ENCODE assay signal across 10 cellular contexts in genomic region chr16:19116711-19117449, GRCh38. TPM values are rescaled to one million over a fixed set of nuclear protein-coding genes. Genes with fewer than 3 reads are reported as not detected.
DNase-seq lines count a peak whose midpoint lies in the region; ATAC-seq, FAIRE-seq and TF ChIP-seq lines count a peak whose summit lies in the region.
"Had no signal": no experiment of that assay in that cellular context is flagged by ENCODE, and none has a peak within 500 bp of the region (broad histone marks: within the 10 kb centered on the region; RNA-seq: fewer than 3 reads in every experiment).

No MANE protein-coding gene starts in this region.

- CTCF ChIA-PET in A549 (lab: Yijun Ruan, JAX), result interaction anchor here (0.8 to 5.6 kb wide), 9 partner anchors 11 to 259 kb away, joined by 3 to 33 read pairs (median 3); no protein-coding TSS in a partner anchor
- CTCF ChIA-PET in GM12878 (lab: Yijun Ruan, JAX), result interaction anchor here (0.6 to 1.8 kb wide), 8 partner anchors 10 to 255 kb away, joined by 3 to 7 read pairs (median 4); no protein-coding TSS in a partner anchor

- H3K9me3 ChIP-seq in A549 (no peaks in the 10 kb centered on the region), GM12878 (replicated peaks; ENCODE audit: control insufficient read depth, insufficient read depth, low read length) (no peaks in the 10 kb centered on the region)

- H3K36me3 ChIP-seq in GM12878 (ENCODE audit: control insufficient read depth in 2 of 2, insufficient read depth in 2 of 2, low read length in 1 of 2), result no peaks in the 10 kb centered on the region; a peak in 1 of 4 replicates

- H3K4me2 ChIP-seq in A549 (peak overlapping the region; percentile 85), GM12878 (ENCODE audit: control insufficient read depth, insufficient read depth) (peak overlapping the region; percentile 6)
- H3K4me2 ChIP-seq: KMS-11 had no signal

- DNase-seq in A549 (ENCODE audit: low read depth in 1 of 2, low spot score in 1 of 2) (no peak), HFFc6 (peak; percentile 17), GM12878 (ENCODE audit: low read depth, low spot score) (no peak), medulla oblongata (ENCODE audit: extremely low spot score) (peak; percentile 22), progenitor cell of endocrine pancreas (ENCODE audit: low spot score, unreplicated experiment) (no peak)
- DNase-seq: DMS53 had no signal

- H2AFZ ChIP-seq in GM12878 (ENCODE audit: control insufficient read depth, low read depth, low read length), result no peak overlapping the region; the same call in 1 of the 2 replicates

- FAIRE-seq in A549 (lab: Jason Lieb, UNC) (no peak), GM12878 (lab: Jason Lieb, UNC) (no peak)

- in situ Hi-C loops in GM12878 (cut with MboI), result no loop called here

- RAD21 ChIA-PET in GM12878 (lab: Charles Lee; ENCODE audit: unreplicated experiment), result interaction anchor here (0.6 to 1.4 kb wide), 3 partner anchors 9 to 407 kb away, joined by 3 to 6 read pairs (median 3); partner anchors contain the start of gene CCP110

- no TSS peak for BruUV-seq in GM12878 (replicated peaks; lab: Mats Ljungman, UMichigan)

- ATAC-seq in A549, result no peak
- peak; percentile 29 for ATAC-seq in GM12878
- ATAC-seq in HG03108 (IDR thresholded peaks at IDR 0.05; ENCODE audit: unreplicated experiment), result no peak
- no peak for ATAC-seq in GM21515 (IDR thresholded peaks at IDR 0.05; ENCODE audit: unreplicated experiment)
- no peak for ATAC-seq in HG02610 (IDR thresholded peaks at IDR 0.05; ENCODE audit: unreplicated experiment)

- H3K79me2 ChIP-seq in GM12878 (ENCODE audit: control insufficient read depth, insufficient read depth, low read length), result peaks cover 3% of the 10 kb centered on the region; the same call in 1 of the 2 replicates

- H3K4me3 ChIP-seq in A549 (no peak overlapping the region; the same call in 2 of the 3 replicates), GM12878 (no peak overlapping the region; the same call in 1 of the 2 replicates)

- TF ChIP-seq POLR2A in A549 (IDR thresholded peaks at IDR 0.05; ENCODE audit: low read length) (no peak), GM12878 (IDR thresholded peaks at IDR 0.05; ENCODE audit: low read depth, low read length) (no peak)

- H3K36me3 Mint-ChIP-seq in HFFc6 (ENCODE audit: low read depth) (peaks cover 13% of the 10 kb centered on the region), progenitor cell of endocrine pancreas (ENCODE audit: insufficient read depth) (no peaks in the 10 kb centered on the region)

- no peaks in the 10 kb centered on the region for H4K20me1 ChIP-seq in GM12878 (ENCODE audit: control insufficient read depth, insufficient read depth)

- H3K4me3 Mint-ChIP-seq in HFFc6, result peak overlapping the region; percentile 73
- H3K4me3 Mint-ChIP-seq in progenitor cell of endocrine pancreas (ENCODE audit: low read depth), result no peak overlapping the region

- intact Hi-C loops in GM12878 (cut with micrococcal nuclease; ENCODE audit: unreplicated experiment), result no loop called here

- H3K4me1 Mint-ChIP-seq in HFFc6 (ENCODE audit: low read depth), result peaks cover 68% of the 10 kb centered on the region
- peaks cover 6% of the 10 kb centered on the region for H3K4me1 Mint-ChIP-seq in progenitor cell of endocrine pancreas (ENCODE audit: low read depth)

- H3K9me3 Mint-ChIP-seq in HFFc6 (no peaks in the 10 kb centered on the region), progenitor cell of endocrine pancreas (ENCODE audit: low read depth) (no peaks in the 10 kb centered on the region)

- no peak for TF ChIP-seq CTCF in A549 (IDR thresholded peaks at IDR 0.05)
- TF ChIP-seq CTCF in HFFc6 (IDR thresholded peaks at IDR 0.05), result no peak
- TF ChIP-seq CTCF in GM12878 (IDR thresholded peaks at IDR 0.05 in 2 of 3, conservative IDR thresholded peaks at IDR 0.05 in 1 of 3; ENCODE audit: control insufficient read depth in 2 of 3, extremely low read depth in 1 of 3, insufficient read depth in 1 of 3, low read depth in 3 of 3, low read length in 3 of 3), result no peak
- no peak for TF ChIP-seq CTCF in progenitor cell of endocrine pancreas (IDR thresholded peaks at IDR 0.05; ENCODE audit: unreplicated experiment)

- peak overlapping the region; percentile 73 for H3K27ac Mint-ChIP-seq in HFFc6
- no peak overlapping the region for H3K27ac Mint-ChIP-seq in progenitor cell of endocrine pancreas

- H3K27me3 ChIP-seq in GM12878 (replicated peaks in 1 of 2; ENCODE audit: control insufficient read depth in 2 of 2, insufficient read depth in 2 of 2, low read length in 1 of 2), result no peaks in the 10 kb centered on the region

- H3K27me3 Mint-ChIP-seq in HFFc6 (ENCODE audit: insufficient read depth), result no peaks in the 10 kb centered on the region; the same call in 1 of the 2 replicates
- H3K27me3 Mint-ChIP-seq in progenitor cell of endocrine pancreas, result peaks cover 30% of the 10 kb centered on the region

- no peak for TF ChIP-seq RAD21 in A549 (conservative IDR thresholded peaks at IDR 0.05 in 1 of 2, IDR thresholded peaks at IDR 0.05 in 1 of 2)
- TF ChIP-seq RAD21 in GM12878 (IDR thresholded peaks at IDR 0.05; ENCODE audit: insufficient read depth, low read depth, low read length), result no peak

- POLR2A ChIA-PET in A549 (lab: Yijun Ruan, JAX), result interaction anchor here (0.7 to 2.6 kb wide), 3 partner anchors 20 to 30 kb away, joined by 3 to 8 read pairs (median 6); no protein-coding TSS in a partner anchor
- POLR2A ChIA-PET in GM12878 (lab: Charles Lee), result interaction anchor here (0.6 to 4.2 kb wide), 4 partner anchors 9 to 23 kb away, joined by 3 to 26 read pairs (median 8); no protein-coding TSS in a partner anchor

- SMC1A ChIA-PET in GM12878 (lab: Charles Lee; ENCODE audit: uncharacterized antibody, unreplicated experiment), result interaction anchor here (0.6 to 4.8 kb wide), 10 partner anchors 8 to 330 kb away, joined by 3 to 60 read pairs (median 4); no protein-coding TSS in a partner anchor

- 49% methylated on average over 6 of the region's 6 CpGs for WGBS in A549 (ENCODE audit: missing lambda C conversion rate)
- 34% methylated on average over 6 of the region's 6 CpGs for WGBS in GM12878 (ENCODE audit: insufficient coverage, insufficient replicate concordance, low lambda C conversion rate, missing lambda C conversion rate)

- peaks cover 85% of the 10 kb centered on the region for H3K4me1 ChIP-seq in A549
- H3K4me1 ChIP-seq in GM12878 (ENCODE audit: control insufficient read depth, insufficient read depth, low read length), result peaks cover 26% of the 10 kb centered on the region

- peak overlapping the region; percentile 90 for H3K27ac ChIP-seq in A549
- H3K27ac ChIP-seq in GM12878 (ENCODE audit: control insufficient read depth, insufficient read depth), result peak overlapping the region; percentile 22
- H3K27ac ChIP-seq: KMS-11 had no signal

- H3K9ac ChIP-seq in GM12878 (ENCODE audit: control insufficient read depth, insufficient read depth, low read length), result no peak overlapping the region
- H3K9ac ChIP-seq: KMS-11 had no signal

- TF ChIP-seq EP300 in A549 (IDR thresholded peaks at IDR 0.05) (no peak), GM12878 (IDR thresholded peaks at IDR 0.05; ENCODE audit: borderline replicate concordance in 1 of 2, control insufficient read depth in 1 of 2, low read depth in 2 of 2, low read length in 2 of 2) (no peak)

RNA-seq across cellular contexts. Expression of gene ITPRIPL2, which starts 3.1 kb away (rescaled TPM):
- polyA plus RNA-seq in A549 (2011; rRNA removed), result 17.5 and 18.3 TPM in 2 replicates
- polyA plus RNA-seq in A549 (2012; cell fraction: cytosol; rRNA removed), result 7.2 and 13.0 TPM in 2 replicates
- polyA plus RNA-seq in A549 (2012; cell fraction: nucleus; rRNA removed), result 13.5 and 18.8 TPM in 2 replicates
- polyA plus RNA-seq in A549 (2017; fragmentation: RNase III; extraction: RNeasy Plus Mini Kit Qiagen cat#74134 plus additional on column Dnase treatment), result 14.7 to 16.3 TPM (median 15.5 TPM) in 3 replicates
- polyA minus RNA-seq in A549 (2011; rRNA and poly(A)+ RNA removed), result 16.8 and 17.3 TPM in 2 replicates
- 10 to 100 TPM; 36.3 to 56.9 (median 43.1) TPM for total RNA-seq in HFFc6 (2021; fragmentation: NEBNext Ultra II Directional; extraction: Animal tissue kit (Norgen Biotek cat#: 25700))
- total RNA-seq in GM12878 (2013; cell fraction: nucleolus; rRNA removed), result 23.0 and 26.1 TPM in 2 replicates
- 5.1 and 5.7 TPM in 2 replicates for total RNA-seq in GM12878 (2014; rRNA removed)
- total RNA-seq in GM12878 (2014; rRNA removed; fragmentation: Illumina TruSeq; extraction: Trizol), result 4.4 and 4.5 TPM in 2 replicates
- 14.3 and 14.7 TPM in 2 replicates for total RNA-seq in GM12878 (2021)
- 1.5 TPM for polyA plus RNA-seq in GM12878 (2011; ENCODE audit: low read depth)
- polyA plus RNA-seq in GM12878 (2011; rRNA removed), result 3.0 and 3.7 TPM in 2 replicates
- polyA plus RNA-seq in GM12878 (2011; cell fraction: cytosol; rRNA removed), result 2.1 and 3.3 TPM in 2 replicates
- polyA plus RNA-seq in GM12878 (2011; cell fraction: nucleus; rRNA removed), result 3.3 and 3.7 TPM in 2 replicates
- 2.3 and 3.1 TPM in 2 replicates for polyA plus RNA-seq in GM12878 (2012)
- 4.0 and 5.4 TPM in 2 replicates for polyA plus RNA-seq in GM12878 (2014; fragmentation: Illumina TruSeq; extraction: Trizol)
- under 1 TPM; 0.48 to 0.68 TPM for polyA plus RNA-seq in GM12878 (2014; fragmentation: Nextera tagmentation; extraction: Ambion mirVana)
- polyA plus RNA-seq in GM12878 (2014; rRNA removed), result 4.3 and 5.1 TPM in 2 replicates
- 1 to 10 TPM in 1 of 2 experiments, under 1 TPM in 1; 0.57 to 1.7 TPM for polyA plus RNA-seq in GM12878 (2016; fragmentation: Nextera tagmentation; extraction: Ambion mirVana)
- 3.0 and 4.4 TPM in 2 replicates for polyA minus RNA-seq in GM12878 (2011; rRNA and poly(A)+ RNA removed)
- 3.7 and 4.2 TPM in 2 replicates for polyA minus RNA-seq in GM12878 (2011; cell fraction: cytosol; rRNA and poly(A)+ RNA removed)
- polyA minus RNA-seq in GM12878 (2011; cell fraction: nucleus; rRNA and poly(A)+ RNA removed), result 3.0 and 5.2 TPM in 2 replicates
- 12.0 and 13.8 TPM in 2 replicates for total RNA-seq in progenitor cell of endocrine pancreas

RNA-seq across cellular contexts. Expression of gene COQ7, which starts 49.5 kb away (rescaled TPM):
- 17.9 and 23.8 TPM in 2 replicates for polyA plus RNA-seq in A549 (2011; rRNA removed)
- 19.4 and 23.1 TPM in 2 replicates for polyA plus RNA-seq in A549 (2012; cell fraction: cytosol; rRNA removed)
- 10.5 and 14.7 TPM in 2 replicates for polyA plus RNA-seq in A549 (2012; cell fraction: nucleus; rRNA removed)
- 15.9 to 18.5 TPM (median 16.3 TPM) in 3 replicates for polyA plus RNA-seq in A549 (2017; fragmentation: RNase III; extraction: RNeasy Plus Mini Kit Qiagen cat#74134 plus additional on column Dnase treatment)
- 16.9 and 20.4 TPM in 2 replicates for polyA minus RNA-seq in A549 (2011; rRNA and poly(A)+ RNA removed)
- total RNA-seq in HFFc6 (2021; fragmentation: NEBNext Ultra II Directional; extraction: Animal tissue kit (Norgen Biotek cat#: 25700)), result 10 to 100 TPM; 15.1 to 19.1 (median 16.8) TPM
- 11.8 and 19.8 TPM in 2 replicates for total RNA-seq in GM12878 (2013; cell fraction: nucleolus; rRNA removed)
- 13.1 and 14.4 TPM in 2 replicates for total RNA-seq in GM12878 (2014; rRNA removed)
- 9.7 and 10.7 TPM in 2 replicates for total RNA-seq in GM12878 (2014; rRNA removed; fragmentation: Illumina TruSeq; extraction: Trizol)
- 14.6 and 16.5 TPM in 2 replicates for total RNA-seq in GM12878 (2021)
- 6.8 TPM for polyA plus RNA-seq in GM12878 (2011; ENCODE audit: low read depth)
- polyA plus RNA-seq in GM12878 (2011; rRNA removed), result 12.8 and 15.2 TPM in 2 replicates
- 9.0 and 11.9 TPM in 2 replicates for polyA plus RNA-seq in GM12878 (2011; cell fraction: cytosol; rRNA removed)
- 7.2 and 9.9 TPM in 2 replicates for polyA plus RNA-seq in GM12878 (2011; cell fraction: nucleus; rRNA removed)
- polyA plus RNA-seq in GM12878 (2012), result 8.8 and 9.4 TPM in 2 replicates
- 9.2 and 11.5 TPM in 2 replicates for polyA plus RNA-seq in GM12878 (2014; fragmentation: Illumina TruSeq; extraction: Trizol)
- polyA plus RNA-seq in GM12878 (2014; fragmentation: Nextera tagmentation; extraction: Ambion mirVana), result 1 to 10 TPM; 3.2 to 4.3 TPM
- 18.1 and 21.9 TPM in 2 replicates for polyA plus RNA-seq in GM12878 (2014; rRNA removed)
- 10 to 100 TPM; 14.9 to 19.7 TPM for polyA plus RNA-seq in GM12878 (2016; fragmentation: Nextera tagmentation; extraction: Ambion mirVana)
- polyA minus RNA-seq in GM12878 (2011; rRNA and poly(A)+ RNA removed), result 10.0 and 16.5 TPM in 2 replicates
- 1.9 and 3.4 TPM in 2 replicates for polyA minus RNA-seq in GM12878 (2011; cell fraction: cytosol; rRNA and poly(A)+ RNA removed)
- 8.9 and 12.9 TPM in 2 replicates for polyA minus RNA-seq in GM12878 (2011; cell fraction: nucleus; rRNA and poly(A)+ RNA removed)
- total RNA-seq in progenitor cell of endocrine pancreas, result 23.2 and 26.3 TPM in 2 replicates

RNA-seq across cellular contexts. Expression of gene SYT17, which starts 51.2 kb away (rescaled TPM):
- 18.7 and 28.1 TPM in 2 replicates for polyA plus RNA-seq in A549 (2011; rRNA removed)
- polyA plus RNA-seq in A549 (2012; cell fraction: cytosol; rRNA removed), result 30.4 and 32.1 TPM in 2 replicates
- polyA plus RNA-seq in A549 (2012; cell fraction: nucleus; rRNA removed), result 43.8 and 51.1 TPM in 2 replicates
- polyA plus RNA-seq in A549 (2017; fragmentation: RNase III; extraction: RNeasy Plus Mini Kit Qiagen cat#74134 plus additional on column Dnase treatment), result 8.3 to 10.7 TPM (median 9.8 TPM) in 3 replicates
- 42.4 and 65.7 TPM in 2 replicates for polyA minus RNA-seq in A549 (2011; rRNA and poly(A)+ RNA removed)
- not detected for total RNA-seq in HFFc6 (2021; fragmentation: NEBNext Ultra II Directional; extraction: Animal tissue kit (Norgen Biotek cat#: 25700))
- 24.8 and 37.1 TPM in 2 replicates for total RNA-seq in GM12878 (2013; cell fraction: nucleolus; rRNA removed)
- 5.7 and 6.2 TPM in 2 replicates for total RNA-seq in GM12878 (2014; rRNA removed)
- 4.1 and 5.8 TPM in 2 replicates for total RNA-seq in GM12878 (2014; rRNA removed; fragmentation: Illumina TruSeq; extraction: Trizol)
- 3.8 and 4.0 TPM in 2 replicates for total RNA-seq in GM12878 (2021)
- polyA plus RNA-seq in GM12878 (2011; ENCODE audit: low read depth), result 0.72 TPM
- polyA plus RNA-seq in GM12878 (2011; rRNA removed), result 3.2 and 4.3 TPM in 2 replicates
- 4.5 and 6.0 TPM in 2 replicates for polyA plus RNA-seq in GM12878 (2011; cell fraction: cytosol; rRNA removed)
- polyA plus RNA-seq in GM12878 (2011; cell fraction: nucleus; rRNA removed), result 6.6 TPM in 2 replicates
- polyA plus RNA-seq in GM12878 (2012), result 3.6 and 5.8 TPM in 2 replicates
- polyA plus RNA-seq in GM12878 (2014; fragmentation: Illumina TruSeq; extraction: Trizol), result 3.3 and 5.3 TPM in 2 replicates
- 10 to 100 TPM; 10.2 to 12.3 TPM for polyA plus RNA-seq in GM12878 (2014; fragmentation: Nextera tagmentation; extraction: Ambion mirVana)
- 5.6 and 8.2 TPM in 2 replicates for polyA plus RNA-seq in GM12878 (2014; rRNA removed)
- polyA plus RNA-seq in GM12878 (2016; fragmentation: Nextera tagmentation; extraction: Ambion mirVana), result 1 to 10 TPM; 3.7 to 4.7 TPM
- 4.5 and 6.9 TPM in 2 replicates for polyA minus RNA-seq in GM12878 (2011; rRNA and poly(A)+ RNA removed)
- 1.1 and 2.2 TPM in 2 replicates for polyA minus RNA-seq in GM12878 (2011; cell fraction: cytosol; rRNA and poly(A)+ RNA removed)
- polyA minus RNA-seq in GM12878 (2011; cell fraction: nucleus; rRNA and poly(A)+ RNA removed), result 3.6 and 7.7 TPM in 2 replicates
- total RNA-seq in progenitor cell of endocrine pancreas, result 6.6 and 10.7 TPM in 2 replicates

Comparison
In these comparisons a context has a peak if more than half of its experiments do, and no peak if none do; other contexts are left out.
1. DNase-seq: peak in HFFc6 (single experiment) and medulla oblongata (single experiment); none in A549 (0 of 2), GM12878 (single experiment) and progenitor cell of endocrine pancreas (single experiment).